1 cellular context compared by ENCODE assay signal in the genomic region with DNA sequence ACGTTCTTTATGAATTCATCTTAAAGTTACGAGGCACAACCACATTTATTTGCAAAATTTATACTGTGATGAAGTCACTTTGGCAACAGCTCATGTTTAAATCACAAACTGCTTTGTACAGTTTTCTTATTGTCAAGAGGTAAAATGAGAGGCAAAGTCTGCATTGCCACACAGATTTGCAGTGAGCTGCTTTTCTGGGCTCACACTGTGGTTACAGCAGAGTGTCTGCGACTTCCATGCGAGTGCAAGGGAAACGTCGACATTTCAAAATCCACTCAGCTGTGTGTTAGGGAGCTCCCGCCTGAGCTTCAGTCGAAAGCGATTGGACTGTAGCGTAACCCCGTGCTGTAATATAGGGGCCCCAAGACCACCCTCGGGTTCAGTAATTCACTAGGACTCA.
TF ChIP-seq lines count a peak whose summit lies in the region.

No MANE protein-coding gene starts in this region.

TF ChIP-seq in GM23338, 12 proteins besides CTCF, POLR2A, EP300 and RAD21 (continued from another document):
- no peak for TF ChIP-seq EZH2 (IDR thresholded peaks at IDR 0.05; ENCODE audit: low read depth, unreplicated experiment)
- TF ChIP-seq, protein P1, sequence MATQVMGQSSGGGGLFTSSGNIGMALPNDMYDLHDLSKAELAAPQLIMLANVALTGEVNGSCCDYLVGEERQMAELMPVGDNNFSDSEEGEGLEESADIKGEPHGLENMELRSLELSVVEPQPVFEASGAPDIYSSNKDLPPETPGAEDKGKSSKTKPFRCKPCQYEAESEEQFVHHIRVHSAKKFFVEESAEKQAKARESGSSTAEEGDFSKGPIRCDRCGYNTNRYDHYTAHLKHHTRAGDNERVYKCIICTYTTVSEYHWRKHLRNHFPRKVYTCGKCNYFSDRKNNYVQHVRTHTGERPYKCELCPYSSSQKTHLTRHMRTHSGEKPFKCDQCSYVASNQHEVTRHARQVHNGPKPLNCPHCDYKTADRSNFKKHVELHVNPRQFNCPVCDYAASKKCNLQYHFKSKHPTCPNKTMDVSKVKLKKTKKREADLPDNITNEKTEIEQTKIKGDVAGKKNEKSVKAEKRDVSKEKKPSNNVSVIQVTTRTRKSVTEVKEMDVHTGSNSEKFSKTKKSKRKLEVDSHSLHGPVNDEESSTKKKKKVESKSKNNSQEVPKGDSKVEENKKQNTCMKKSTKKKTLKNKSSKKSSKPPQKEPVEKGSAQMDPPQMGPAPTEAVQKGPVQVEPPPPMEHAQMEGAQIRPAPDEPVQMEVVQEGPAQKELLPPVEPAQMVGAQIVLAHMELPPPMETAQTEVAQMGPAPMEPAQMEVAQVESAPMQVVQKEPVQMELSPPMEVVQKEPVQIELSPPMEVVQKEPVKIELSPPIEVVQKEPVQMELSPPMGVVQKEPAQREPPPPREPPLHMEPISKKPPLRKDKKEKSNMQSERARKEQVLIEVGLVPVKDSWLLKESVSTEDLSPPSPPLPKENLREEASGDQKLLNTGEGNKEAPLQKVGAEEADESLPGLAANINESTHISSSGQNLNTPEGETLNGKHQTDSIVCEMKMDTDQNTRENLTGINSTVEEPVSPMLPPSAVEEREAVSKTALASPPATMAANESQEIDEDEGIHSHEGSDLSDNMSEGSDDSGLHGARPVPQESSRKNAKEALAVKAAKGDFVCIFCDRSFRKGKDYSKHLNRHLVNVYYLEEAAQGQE (IDR thresholded peaks at IDR 0.05; ENCODE audit: unreplicated experiment): no peak
- TF ChIP-seq, protein P2, sequence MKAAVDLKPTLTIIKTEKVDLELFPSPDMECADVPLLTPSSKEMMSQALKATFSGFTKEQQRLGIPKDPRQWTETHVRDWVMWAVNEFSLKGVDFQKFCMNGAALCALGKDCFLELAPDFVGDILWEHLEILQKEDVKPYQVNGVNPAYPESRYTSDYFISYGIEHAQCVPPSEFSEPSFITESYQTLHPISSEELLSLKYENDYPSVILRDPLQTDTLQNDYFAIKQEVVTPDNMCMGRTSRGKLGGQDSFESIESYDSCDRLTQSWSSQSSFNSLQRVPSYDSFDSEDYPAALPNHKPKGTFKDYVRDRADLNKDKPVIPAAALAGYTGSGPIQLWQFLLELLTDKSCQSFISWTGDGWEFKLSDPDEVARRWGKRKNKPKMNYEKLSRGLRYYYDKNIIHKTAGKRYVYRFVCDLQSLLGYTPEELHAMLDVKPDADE (IDR thresholded peaks at IDR 0.05): no peak
- TF ChIP-seq, protein P3, sequence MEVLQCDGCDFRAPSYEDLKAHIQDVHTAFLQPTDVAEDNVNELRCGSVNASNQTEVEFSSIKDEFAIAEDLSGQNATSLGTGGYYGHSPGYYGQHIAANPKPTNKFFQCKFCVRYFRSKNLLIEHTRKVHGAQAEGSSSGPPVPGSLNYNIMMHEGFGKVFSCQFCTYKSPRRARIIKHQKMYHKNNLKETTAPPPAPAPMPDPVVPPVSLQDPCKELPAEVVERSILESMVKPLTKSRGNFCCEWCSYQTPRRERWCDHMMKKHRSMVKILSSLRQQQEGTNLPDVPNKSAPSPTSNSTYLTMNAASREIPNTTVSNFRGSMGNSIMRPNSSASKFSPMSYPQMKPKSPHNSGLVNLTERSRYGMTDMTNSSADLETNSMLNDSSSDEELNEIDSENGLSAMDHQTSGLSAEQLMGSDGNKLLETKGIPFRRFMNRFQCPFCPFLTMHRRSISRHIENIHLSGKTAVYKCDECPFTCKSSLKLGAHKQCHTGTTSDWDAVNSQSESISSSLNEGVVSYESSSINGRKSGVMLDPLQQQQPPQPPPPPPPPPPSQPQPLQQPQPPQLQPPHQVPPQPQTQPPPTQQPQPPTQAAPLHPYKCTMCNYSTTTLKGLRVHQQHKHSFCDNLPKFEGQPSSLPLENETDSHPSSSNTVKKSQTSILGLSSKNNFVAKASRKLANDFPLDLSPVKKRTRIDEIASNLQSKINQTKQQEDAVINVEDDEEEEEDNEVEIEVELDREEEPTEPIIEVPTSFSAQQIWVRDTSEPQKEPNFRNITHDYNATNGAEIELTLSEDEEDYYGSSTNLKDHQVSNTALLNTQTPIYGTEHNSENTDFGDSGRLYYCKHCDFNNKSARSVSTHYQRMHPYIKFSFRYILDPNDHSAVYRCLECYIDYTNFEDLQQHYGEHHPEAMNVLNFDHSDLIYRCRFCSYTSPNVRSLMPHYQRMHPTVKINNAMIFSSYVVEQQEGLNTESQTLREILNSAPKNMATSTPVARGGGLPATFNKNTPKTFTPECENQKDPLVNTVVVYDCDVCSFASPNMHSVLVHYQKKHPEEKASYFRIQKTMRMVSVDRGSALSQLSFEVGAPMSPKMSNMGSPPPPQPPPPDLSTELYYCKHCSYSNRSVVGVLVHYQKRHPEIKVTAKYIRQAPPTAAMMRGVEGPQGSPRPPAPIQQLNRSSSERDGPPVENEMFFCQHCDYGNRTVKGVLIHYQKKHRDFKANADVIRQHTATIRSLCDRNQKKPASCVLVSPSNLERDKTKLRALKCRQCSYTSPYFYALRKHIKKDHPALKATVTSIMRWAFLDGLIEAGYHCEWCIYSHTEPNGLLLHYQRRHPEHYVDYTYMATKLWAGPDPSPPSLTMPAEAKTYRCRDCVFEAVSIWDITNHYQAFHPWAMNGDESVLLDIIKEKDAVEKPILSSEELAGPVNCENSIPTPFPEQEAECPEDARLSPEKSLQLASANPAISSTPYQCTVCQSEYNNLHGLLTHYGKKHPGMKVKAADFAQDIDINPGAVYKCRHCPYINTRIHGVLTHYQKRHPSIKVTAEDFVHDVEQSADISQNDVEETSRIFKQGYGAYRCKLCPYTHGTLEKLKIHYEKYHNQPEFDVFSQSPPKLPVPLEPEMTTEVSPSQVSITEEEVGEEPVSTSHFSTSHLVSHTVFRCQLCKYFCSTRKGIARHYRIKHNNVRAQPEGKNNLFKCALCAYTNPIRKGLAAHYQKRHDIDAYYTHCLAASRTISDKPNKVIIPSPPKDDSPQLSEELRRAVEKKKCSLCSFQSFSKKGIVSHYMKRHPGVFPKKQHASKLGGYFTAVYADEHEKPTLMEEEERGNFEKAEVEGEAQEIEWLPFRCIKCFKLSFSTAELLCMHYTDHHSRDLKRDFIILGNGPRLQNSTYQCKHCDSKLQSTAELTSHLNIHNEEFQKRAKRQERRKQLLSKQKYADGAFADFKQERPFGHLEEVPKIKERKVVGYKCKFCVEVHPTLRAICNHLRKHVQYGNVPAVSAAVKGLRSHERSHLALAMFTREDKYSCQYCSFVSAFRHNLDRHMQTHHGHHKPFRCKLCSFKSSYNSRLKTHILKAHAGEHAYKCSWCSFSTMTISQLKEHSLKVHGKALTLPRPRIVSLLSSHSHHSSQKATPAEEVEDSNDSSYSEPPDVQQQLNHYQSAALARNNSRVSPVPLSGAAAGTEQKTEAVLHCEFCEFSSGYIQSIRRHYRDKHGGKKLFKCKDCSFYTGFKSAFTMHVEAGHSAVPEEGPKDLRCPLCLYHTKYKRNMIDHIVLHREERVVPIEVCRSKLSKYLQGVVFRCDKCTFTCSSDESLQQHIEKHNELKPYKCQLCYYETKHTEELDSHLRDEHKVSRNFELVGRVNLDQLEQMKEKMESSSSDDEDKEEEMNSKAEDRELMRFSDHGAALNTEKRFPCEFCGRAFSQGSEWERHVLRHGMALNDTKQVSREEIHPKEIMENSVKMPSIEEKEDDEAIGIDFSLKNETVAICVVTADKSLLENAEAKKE (CRISPR knock-in tag; IDR thresholded peaks at IDR 0.05): no peak
- TF ChIP-seq ZNF114 (CRISPR knock-in tag; IDR thresholded peaks at IDR 0.05): no peak
- TF ChIP-seq EZH2phosphoT487 (IDR thresholded peaks at IDR 0.05; ENCODE audit: unreplicated experiment): no peak
- no peak for TF ChIP-seq NANOG (IDR thresholded peaks at IDR 0.05; ENCODE audit: borderline replicate concordance)
- TF ChIP-seq ZNF331 (CRISPR knock-in tag; IDR thresholded peaks at IDR 0.05; ENCODE audit: low read depth): no peak
